8 cellular contexts compared by ENCODE assay signal in the genomic region with DNA sequence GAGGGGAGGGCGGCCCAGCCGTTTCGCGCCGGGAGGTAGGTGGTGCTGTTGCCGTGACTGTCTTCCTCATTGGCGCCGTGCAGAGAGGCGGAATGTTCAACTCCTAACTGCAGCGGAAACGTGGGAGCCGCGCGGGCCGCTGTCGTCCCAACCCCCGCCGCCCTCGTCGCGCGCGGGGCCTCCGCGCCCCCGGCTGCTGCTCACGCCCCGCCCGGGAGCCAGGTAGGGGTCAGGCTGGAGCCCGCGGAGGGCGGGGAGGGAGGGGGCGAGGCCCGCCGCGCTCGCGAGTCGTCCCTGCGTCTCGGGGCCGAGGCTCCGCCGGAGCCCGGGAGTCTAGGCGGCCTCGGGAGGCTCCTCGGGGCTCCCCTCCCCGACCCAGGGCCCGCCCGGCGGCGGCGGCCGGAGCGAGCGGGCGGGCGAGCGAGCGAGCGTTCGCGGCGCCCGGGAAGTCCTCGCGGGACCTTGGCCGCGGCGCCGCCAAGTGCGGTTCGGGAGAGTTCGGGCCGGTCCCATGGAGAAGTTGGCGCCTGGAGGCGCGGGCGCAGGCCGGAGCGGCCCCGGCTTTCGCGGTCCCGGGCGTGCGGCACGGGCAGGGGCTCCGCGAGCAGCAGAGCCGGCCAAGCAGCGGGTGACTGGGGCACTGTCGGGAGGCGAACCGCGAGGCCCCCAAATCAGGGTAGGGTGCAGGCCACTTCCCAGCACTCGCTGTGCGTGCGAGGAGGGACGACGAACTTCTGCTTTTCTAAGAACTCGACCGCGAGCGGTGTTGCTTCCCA. TPM values are rescaled to one million over a fixed set of nuclear protein-coding genes. Genes with fewer than 3 reads are reported as not detected.
DNase-seq lines count a peak whose midpoint lies in the region; ATAC-seq and TF ChIP-seq lines count a peak whose summit lies in the region.

A gene (plus strand): TSS at position 66 of the 776 bp plus-strand sequence. CDS start 15,186 bp downstream, outside the sequence.

- H3K27ac Mint-ChIP-seq in T-cell = peak within 1 kb of the TSS in 1 of 2 donors; percentile 6

- H3K4me1 Mint-ChIP-seq in T-cell = peaks cover 6 to 17% (median 8%) of the 10 kb centered on the region in 3 donors

- H3K36me3 Mint-ChIP-seq in T-cell = no peaks in the 10 kb centered on the region

- POLR2A ChIA-PET in T-cell (lab: Charles Lee) = no interaction called here

- no peaks in the 10 kb centered on the region for H3K9me3 ChIP-seq in right atrium auricular region

- DNase-seq in GM12864 (ENCODE audit: low read depth) (peak; percentile 26), H4 (ENCODE audit: low spot score) (peak; percentile 66), T-cell (peak in 29 of 34 experiments; percentile 1 to 47 (median 22)), right atrium auricular region (ENCODE audit: low spot score) (peak; percentile 79), pulmonary artery endothelial cell (ENCODE audit: low read depth, low spot score) (no peak), OCI-M2 (lab: John Stamatoyannopoulos, UW; ENCODE audit: unreplicated experiment) (no peak)

- no peaks in the 10 kb centered on the region for H3K27me3 ChIP-seq in right atrium auricular region

- CTCF ChIA-PET in T-cell (lab: Charles Lee) = no interaction called here

- H3K4me1 ChIP-seq in right atrium auricular region = peaks cover 0 to 39% of the 10 kb centered on the region in 2 donors

- H3K4me3 Mint-ChIP-seq in T-cell = peak within 1 kb of the TSS; percentile 74 to 75 (median 74)

- TF ChIP-seq CTCF in GM12864 (IDR thresholded peaks at IDR 0.05; ENCODE audit: low read depth, low read length, missing control alignments) (peak; percentile 41), LNCAP (IDR thresholded peaks at IDR 0.05) (peak; percentile 45; the same call in 1 of the 2 replicates), right atrium auricular region (IDR thresholded peaks at IDR 0.05) (peak; percentile 46 to 79)

- peaks cover 29 to 31% of the 10 kb centered on the region in 2 donors for H3K27me3 Mint-ChIP-seq in T-cell

- H3K27ac ChIP-seq in angular gyrus (ENCODE audit: low read depth, low read length) = peak within 1 kb of the TSS; percentile 3
- peak within 1 kb of the TSS; percentile 94 to 98 for H3K27ac ChIP-seq in right atrium auricular region

- H3K4me3 ChIP-seq in GM12864 (ENCODE audit: low read depth, low read length) (peak within 1 kb of the TSS; percentile 88), right atrium auricular region (peak within 1 kb of the TSS; percentile 65 to 82)

- H3K36me3 ChIP-seq in right atrium auricular region = no peaks in the 10 kb centered on the region

- ATAC-seq in T-cell (replicated peaks in 1 of 4) = peak; percentile 73 to 90 (median 80)

- H3K9me3 Mint-ChIP-seq in T-cell = no peaks in the 10 kb centered on the region

RNA-seq across cellular contexts. Expression of the gene that starts here (rescaled TPM):
- 22.4 and 29.8 TPM in 2 replicates for total RNA-seq in H4 (2014; rRNA removed; shearing (Covaris generic))
- total RNA-seq in T-cell (1 to 10 TPM; 1.1 to 3.0 (median 1.4) TPM), right atrium auricular region (100 to 1,000 TPM; 141 to 223 TPM), pulmonary artery endothelial cell (31.7 and 41.2 TPM in 2 replicates)

Comparison
In these comparisons a context has a peak if more than half of its experiments do, and no peak if none do; other contexts are left out.
1. DNase-seq: peak in GM12864 (single experiment), H4 (single experiment), T-cell (29 of 34) and right atrium auricular region (single experiment); none in pulmonary artery endothelial cell (single experiment) and OCI-M2 (single experiment).
2. Peak in every context shown above with its lines, with median percentiles within 50 percentile points of each other: CTCF ChIP-seq.